Comparison of ENCODE assay signal across 1 cellular context in the genomic region with DNA sequence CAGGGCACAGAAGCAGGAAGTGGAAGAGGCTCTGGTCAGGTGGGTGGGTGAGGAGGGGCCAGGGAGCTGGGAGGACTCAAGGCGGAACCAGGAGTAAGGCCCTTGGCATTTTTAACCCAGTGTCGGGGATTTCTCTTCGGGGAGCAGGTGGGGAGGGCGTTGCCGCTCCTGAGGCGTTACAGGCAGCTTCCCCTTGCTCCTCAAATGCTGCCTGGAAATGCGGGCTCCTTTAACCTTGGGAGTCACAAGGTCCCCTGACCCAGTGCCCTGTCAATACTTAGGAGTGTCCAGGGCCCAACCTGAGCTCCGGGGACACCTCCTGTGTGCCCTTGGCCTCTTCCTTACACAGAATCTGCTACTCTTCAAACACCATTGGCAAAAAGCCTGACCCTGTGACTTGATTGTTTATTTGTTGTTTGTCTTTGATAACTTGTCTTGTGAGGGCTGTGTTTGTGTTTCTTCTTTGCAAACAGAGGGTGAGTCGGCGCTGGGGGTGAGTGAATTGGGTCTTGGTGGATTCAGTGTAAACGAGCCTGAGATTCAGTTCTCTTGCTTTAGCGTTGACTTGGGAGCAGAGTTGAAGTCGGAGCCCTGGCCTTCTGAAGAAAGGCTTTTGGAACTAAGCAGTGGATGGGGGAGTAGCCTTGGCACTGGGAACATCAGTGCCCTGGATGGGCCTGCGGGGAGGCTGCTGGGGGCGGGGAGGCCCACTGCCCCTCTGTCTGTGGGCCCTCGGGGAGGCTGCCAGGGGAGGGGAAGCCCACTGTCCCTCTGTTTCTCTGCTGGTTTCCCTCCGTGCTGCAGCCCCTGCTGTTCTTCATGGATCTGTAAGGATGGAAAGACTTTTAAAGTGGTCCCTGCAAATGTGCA.
TF ChIP-seq lines count a peak whose summit lies in the region.

No MANE protein-coding gene starts in this region.

TF ChIP-seq in H1, 55 proteins besides CTCF, POLR2A, EP300 and RAD21:
- TF ChIP-seq SRF (IDR thresholded peaks at IDR 0.05; ENCODE audit: low read depth, low read length), result no peak
- TF ChIP-seq, protein P1, sequence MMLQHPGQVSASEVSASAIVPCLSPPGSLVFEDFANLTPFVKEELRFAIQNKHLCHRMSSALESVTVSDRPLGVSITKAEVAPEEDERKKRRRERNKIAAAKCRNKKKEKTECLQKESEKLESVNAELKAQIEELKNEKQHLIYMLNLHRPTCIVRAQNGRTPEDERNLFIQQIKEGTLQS (IDR thresholded peaks at IDR 0.05; ENCODE audit: insufficient read depth, low read depth, low read length), result no peak
- no peak for TF ChIP-seq GTF2F1 (IDR thresholded peaks at IDR 0.05; ENCODE audit: borderline replicate concordance, low read depth, low read length)
- TF ChIP-seq CBX5 (IDR thresholded peaks at IDR 0.05; ENCODE audit: low read depth, low read length), result no peak
TF ChIP-seq in H1: peak in this region for 0.
